In genomic region chr13:111645598-111646463, GRCh38 we compare ENCODE assay signal across 22 cellular contexts.
DNase-seq lines count a peak whose midpoint lies in the region; ATAC-seq, FAIRE-seq and TF ChIP-seq lines count a peak whose summit lies in the region.
"Had no signal": no experiment of that assay in that cellular context is flagged by ENCODE, and none has a peak within 500 bp of the region (broad histone marks: within the 10 kb centered on the region; RNA-seq: fewer than 3 reads in every experiment).

No MANE protein-coding gene starts in this region.

- no peaks in the 10 kb centered on the region for H3K9me3 Mint-ChIP-seq in neural progenitor cell
- no peaks in the 10 kb centered on the region for H3K9me3 Mint-ChIP-seq in stimulated activated effector memory CD8-positive, alpha-beta T cell treated with anti-CD3 and anti-CD28 coated beads, Interleukin-12 subunit alpha, Interleukin-12 subunit beta, amount 100 ng/mL, for 72 hours
- H3K9me3 Mint-ChIP-seq: CD14-positive monocyte; CD4-positive, alpha-beta T cell had no signal

- no peak overlapping the region for H3K4me2 ChIP-seq in neural progenitor cell
- H3K4me2 ChIP-seq: A549; BLaER1 treated with 17β-estradiol and CSF1 and Interleukin-3, amounts not matched to agents 10 nM and 100 nM had no signal

- 81 to 84% methylated on average over 27 of the region's 27 CpGs for WGBS in heart right ventricle, 2 donors

- H3K27ac Mint-ChIP-seq in neural progenitor cell: peak overlapping the region; percentile 41
- no peak overlapping the region for H3K27ac Mint-ChIP-seq in stimulated activated effector memory CD8-positive, alpha-beta T cell treated with anti-CD3 and anti-CD28 coated beads, Interleukin-12 subunit alpha, Interleukin-12 subunit beta, amount 100 ng/mL, for 72 hours
- H3K27ac Mint-ChIP-seq: CD14-positive monocyte; CD4-positive, alpha-beta T cell; CD8-positive, alpha-beta memory T cell had no signal

- no peaks in the 10 kb centered on the region for H3K36me3 Mint-ChIP-seq in neural progenitor cell
- no peaks in the 10 kb centered on the region for H3K36me3 Mint-ChIP-seq in stimulated activated effector memory CD8-positive, alpha-beta T cell treated with anti-CD3 and anti-CD28 coated beads, Interleukin-12 subunit alpha, Interleukin-12 subunit beta, amount 100 ng/mL, for 72 hours
- H3K36me3 Mint-ChIP-seq: CD14-positive monocyte; CD8-positive, alpha-beta memory T cell had no signal

- TF ChIP-seq CTCF in heart right ventricle (IDR thresholded peaks at IDR 0.05) (no peak), neural progenitor cell (IDR thresholded peaks at IDR 0.05) (no peak), D721Med (IDR thresholded peaks at IDR 0.05; ENCODE audit: insufficient read depth, missing control alignments) (no peak)

- no peak overlapping the region for H3K9ac ChIP-seq in neural progenitor cell
- H3K9ac ChIP-seq: BLaER1 treated with 17β-estradiol and CSF1 and Interleukin-3, amounts not matched to agents 10 nM and 100 nM had no signal

- H3K36me3 ChIP-seq in heart right ventricle (no peaks in the 10 kb centered on the region), neural progenitor cell (no peaks in the 10 kb centered on the region)
- H3K36me3 ChIP-seq: BE2C; BLaER1 treated with 17β-estradiol and CSF1 and Interleukin-3, amounts not matched to agents 10 nM and 100 nM had no signal

- DNase-seq in cardiac septum (ENCODE audit: low spot score) (peak; percentile 68), heart right ventricle (no peak), neural progenitor cell (ENCODE audit: low spot score) (no peak), D721Med (ENCODE audit: insufficient read length, low spot score) (no peak)
- DNase-seq in stimulated activated effector memory CD8-positive, alpha-beta T cell treated with anti-CD3 and anti-CD28 coated beads, Interleukin-12 subunit alpha, Interleukin-12 subunit beta, amount 100 ng/mL, for 72 hours (ENCODE audit: low spot score in 2 of 2): no peak
- DNase-seq: 8988T; ACHN; AML-193; BE2C; CD4-positive, alpha-beta T cell; CD8-positive, alpha-beta memory T cell; DMS53; GF-D8; GOT3; H7; HCEC 1CT had no signal

- H2AFZ ChIP-seq in neural progenitor cell (replicated peaks): no peak overlapping the region

- intact Hi-C loops in cardiac septum (cut with DNase I): no loop called here
- intact Hi-C loops in heart right ventricle (cut with DNase I): no loop called here

- peaks cover 3% of the 10 kb centered on the region for H3K27me3 Mint-ChIP-seq in neural progenitor cell (ENCODE audit: insufficient read depth, low read depth)

- no peak for FAIRE-seq in D721Med (lab: Jason Lieb, UNC)
- FAIRE-seq: A549, GM12891 had no signal

- H4K20me1 ChIP-seq in neural progenitor cell (ENCODE audit: low read depth): no peaks in the 10 kb centered on the region
- H4K20me1 ChIP-seq: BLaER1 treated with 17β-estradiol and CSF1 and Interleukin-3, amounts not matched to agents 10 nM and 100 nM had no signal

- H3K4me1 Mint-ChIP-seq in neural progenitor cell: peaks cover 2% of the 10 kb centered on the region
- no peaks in the 10 kb centered on the region for H3K4me1 Mint-ChIP-seq in stimulated activated effector memory CD8-positive, alpha-beta T cell treated with anti-CD3 and anti-CD28 coated beads, Interleukin-12 subunit alpha, Interleukin-12 subunit beta, amount 100 ng/mL, for 72 hours
- H3K4me1 Mint-ChIP-seq: CD14-positive monocyte; CD8-positive, alpha-beta memory T cell had no signal

- H3K4me1 ChIP-seq in heart right ventricle: no peaks in the 10 kb centered on the region
- H3K4me1 ChIP-seq in neural progenitor cell: no peaks in the 10 kb centered on the region
- H3K4me1 ChIP-seq: A549, BE2C had no signal

- no peak overlapping the region for H3K27ac ChIP-seq in heart right ventricle
- H3K27ac ChIP-seq in neural progenitor cell: no peak overlapping the region
- H3K27ac ChIP-seq: A549; BLaER1 treated with 17β-estradiol and CSF1 and Interleukin-3, amounts not matched to agents 10 nM and 100 nM had no signal

- no peaks in the 10 kb centered on the region for H3F3A ChIP-seq in neural progenitor cell (ENCODE audit: low read depth)

- H3K4me3 Mint-ChIP-seq in neural progenitor cell: no peak overlapping the region
- no peak overlapping the region for H3K4me3 Mint-ChIP-seq in stimulated activated effector memory CD8-positive, alpha-beta T cell treated with anti-CD3 and anti-CD28 coated beads, Interleukin-12 subunit alpha, Interleukin-12 subunit beta, amount 100 ng/mL, for 72 hours
- H3K4me3 Mint-ChIP-seq: CD14-positive monocyte; CD4-positive, alpha-beta T cell; CD8-positive, alpha-beta memory T cell had no signal

- ATAC-seq in heart right ventricle (no peak), GM18498 (IDR thresholded peaks at IDR 0.05; ENCODE audit: unreplicated experiment) (no peak), GM18519 (IDR thresholded peaks at IDR 0.05; ENCODE audit: low FRiP score, unreplicated experiment) (no peak)
- ATAC-seq in stimulated activated effector memory CD8-positive, alpha-beta T cell treated with anti-CD3 and anti-CD28 coated beads, Interleukin-12 subunit alpha, Interleukin-12 subunit beta, amount 100 ng/mL, for 72 hours: peak; percentile 27
- ATAC-seq: A549 had no signal

- no peaks in the 10 kb centered on the region for H3K79me2 ChIP-seq in neural progenitor cell (ENCODE audit: low read depth)

- H3K27me3 ChIP-seq in heart right ventricle: peaks cover 0 to 54% (median 19%) of the 10 kb centered on the region in 7 donors
- H3K27me3 ChIP-seq in neural progenitor cell: peaks cover 20% of the 10 kb centered on the region
- H3K27me3 ChIP-seq: BLaER1 treated with 17β-estradiol and CSF1 and Interleukin-3, amounts not matched to agents 10 nM and 100 nM had no signal

- H3K4me3 ChIP-seq in heart right ventricle (no peak overlapping the region), neural progenitor cell (no peak overlapping the region)
- H3K4me3 ChIP-seq: A549; BLaER1 treated with 17β-estradiol and CSF1 and Interleukin-3, amounts not matched to agents 10 nM and 100 nM had no signal

- H3K9me3 ChIP-seq in heart right ventricle (no peaks in the 10 kb centered on the region), neural progenitor cell (ENCODE audit: low read depth) (no peaks in the 10 kb centered on the region)
- H3K9me3 ChIP-seq: A549; BE2C; BLaER1 treated with 17β-estradiol and CSF1 and Interleukin-3, amounts not matched to agents 10 nM and 100 nM had no signal
